Comparison of ENCODE assay signal across 14 cellular contexts in the genomic region with DNA sequence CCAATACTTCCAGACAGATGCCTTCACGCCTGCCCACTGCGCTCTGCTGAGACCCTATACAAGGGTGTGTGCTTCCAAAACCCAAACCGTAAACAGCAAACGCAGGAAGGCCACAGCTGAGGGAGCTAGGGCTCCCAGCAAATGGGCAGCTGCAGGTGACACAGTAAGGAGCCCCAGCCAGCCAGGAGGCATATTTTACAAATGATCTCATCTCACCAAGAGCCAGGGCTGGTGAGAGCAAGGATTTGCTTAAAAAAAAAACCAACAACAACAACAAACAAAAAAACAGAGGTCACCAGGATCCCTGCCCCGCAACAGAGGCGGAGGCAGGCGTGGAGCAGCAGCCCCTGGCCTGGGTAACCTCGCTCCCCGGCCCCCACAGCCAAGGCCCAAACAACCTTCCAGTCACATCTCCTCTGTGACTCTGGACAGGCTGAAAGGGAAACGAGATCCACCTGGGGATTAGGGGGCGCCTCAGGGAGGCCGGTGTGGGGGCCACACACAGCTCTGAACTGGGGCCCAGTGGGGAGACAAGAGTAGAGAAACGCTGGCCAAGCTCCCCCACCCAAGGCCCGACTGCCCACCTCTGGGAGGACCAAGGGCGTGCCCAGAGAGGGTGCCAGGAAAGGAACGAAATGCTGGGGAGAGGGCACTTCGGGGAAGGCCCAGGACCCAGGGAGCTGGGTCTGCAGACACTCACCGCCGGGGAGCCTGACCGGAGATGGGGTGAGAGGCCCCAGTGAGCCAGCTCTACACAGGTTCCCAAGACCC. TPM values are rescaled to one million over a fixed set of nuclear protein-coding genes. Genes with fewer than 3 reads are reported as not detected.
DNase-seq lines count a peak whose midpoint lies in the region; ATAC-seq, FAIRE-seq and TF ChIP-seq lines count a peak whose summit lies in the region.
"Had no signal": no experiment of that assay in that cellular context is flagged by ENCODE, and none has a peak within 500 bp of the region (broad histone marks: within the 10 kb centered on the region; RNA-seq: fewer than 3 reads in every experiment).

No MANE protein-coding gene starts in this region.

- peaks cover 80% of the 10 kb centered on the region for H3K79me2 ChIP-seq in K562 (ENCODE audit: control insufficient read depth, insufficient read depth, low read length)

- no peaks in the 10 kb centered on the region for H3K9me3 Mint-ChIP-seq in activated T-cell treated with anti-CD3 and anti-CD28 coated beads, Interleukin-2, amount 50 U/mL, for 24 hours
- H3K9me3 Mint-ChIP-seq in activated T-cell treated with anti-CD3 and anti-CD28 coated beads, Interleukin-2, amount 50 U/mL, for 72 hours = no peaks in the 10 kb centered on the region

- no peak for ATAC-seq in activated T-cell treated with anti-CD3 and anti-CD28 coated beads, Interleukin-2, amount 50 U/mL, for 72 hours (replicated peaks in 1 of 2)
- no peak for ATAC-seq in K562
- ATAC-seq in lower lobe of right lung = peak in 1 of 2 donors; percentile 14
- ATAC-seq in GM19463 (IDR thresholded peaks at IDR 0.05; ENCODE audit: unreplicated experiment) = no peak
- ATAC-seq: sciatic nerve had no signal

- H3K36me3 ChIP-seq in K562 (ENCODE audit: control insufficient read depth, insufficient read depth, low read length) (peaks cover 27% of the 10 kb centered on the region; the same call in 2 of the 3 replicates), lower lobe of right lung (peaks cover 3% of the 10 kb centered on the region), transverse colon (no peaks in the 10 kb centered on the region)

- 0 out of 2 replicates have a peak overlapping the region, but pooled peaks have one; percentile 10 for H3K4me2 ChIP-seq in K562 (ENCODE audit: insufficient read depth, low read length)

- 87% methylated on average over 17 of the region's 20 CpGs for WGBS in K562 (ENCODE audit: insufficient coverage, low coverage, missing lambda C conversion rate)
- 71 to 78% methylated on average over 6 to 20 of the region's 20 CpGs for WGBS in transverse colon (ENCODE audit: low coverage in 1 of 2), 2 donors

- no peak for TF ChIP-seq POLR2A in K562 (conservative IDR thresholded peaks at IDR 0.05)
- no peak for TF ChIP-seq POLR2A in transverse colon (IDR thresholded peaks at IDR 0.05)

- H2AFZ ChIP-seq in K562 (ENCODE audit: low read depth, low read length) = no peak overlapping the region

- DNase-seq in activated T-cell treated with anti-CD3 and anti-CD28 coated beads, Interleukin-2, amount 50 U/mL, for 24 hours = no peak
- DNase-seq in activated T-cell treated with anti-CD3 and anti-CD28 coated beads, Interleukin-2, amount 50 U/mL, for 72 hours = no peak
- no peak for DNase-seq in K562 (ENCODE audit: extremely low read depth in 1 of 4, low spot score in 3 of 4)
- DNase-seq in lower lobe of right lung = no peak
- DNase-seq in transverse colon = no peak
- DNase-seq in dedifferentiated amniotic fluid mesenchymal stem cell (ENCODE audit: extremely low spot score) = no peak
- DNase-seq in NK-92 (lab: John Stamatoyannopoulos, UW; ENCODE audit: unreplicated experiment) = no peak
- DNase-seq: immature natural killer cell, Karpas-422, NCI-H748 treated with DMSO at 0.1 percent for 48 hours had no signal

- in situ Hi-C loops in K562 (cut with MboI) = no loop called here
- in situ Hi-C loops in transverse colon (cut with MboI; ENCODE audit: low pct_ligation_motif_present in 1 of 4, low pct_unique_long_range_greater_than_20kb in 1 of 4, low sequenced_read_pairs in 3 of 4) = no loop called here

- H3K9me3 ChIP-seq in K562 (replicated peaks; ENCODE audit: control insufficient read depth, insufficient read depth, low read depth, low read length) = no peaks in the 10 kb centered on the region
- no peaks in the 10 kb centered on the region for H3K9me3 ChIP-seq in lower lobe of right lung
- no peaks in the 10 kb centered on the region for H3K9me3 ChIP-seq in transverse colon

- peak overlapping the region; percentile 47 for H3K27ac Mint-ChIP-seq in activated T-cell treated with anti-CD3 and anti-CD28 coated beads, Interleukin-2, amount 50 U/mL, for 24 hours
- no peak overlapping the region for H3K27ac Mint-ChIP-seq in activated T-cell treated with anti-CD3 and anti-CD28 coated beads, Interleukin-2, amount 50 U/mL, for 72 hours

- no TSS peak for BruUV-seq in K562 (replicated peaks; lab: Mats Ljungman, UMichigan)

- peaks cover 19% of the 10 kb centered on the region for H3K4me1 Mint-ChIP-seq in activated T-cell treated with anti-CD3 and anti-CD28 coated beads, Interleukin-2, amount 50 U/mL, for 24 hours (ENCODE audit: low read depth)
- H3K4me1 Mint-ChIP-seq in activated T-cell treated with anti-CD3 and anti-CD28 coated beads, Interleukin-2, amount 50 U/mL, for 72 hours (ENCODE audit: low read depth) = peaks cover 4% of the 10 kb centered on the region

- CTCF ChIA-PET in K562 (lab: Yijun Ruan, JAX; ENCODE audit: low intra/inter-chr PET ratio) = interaction anchor here (0.7 kb wide), 1 partner anchor 30 kb away, joined by 4 read pairs; no protein-coding TSS in a partner anchor

- POLR2A ChIA-PET in K562 (lab: Yijun Ruan, JAX) = interaction anchor here (0.8 kb wide), 1 partner anchor 15 kb away, joined by 3 read pairs; no protein-coding TSS in a partner anchor

- H3K27me3 Mint-ChIP-seq in activated T-cell treated with anti-CD3 and anti-CD28 coated beads, Interleukin-2, amount 50 U/mL, for 24 hours = no peaks in the 10 kb centered on the region
- no peaks in the 10 kb centered on the region for H3K27me3 Mint-ChIP-seq in activated T-cell treated with anti-CD3 and anti-CD28 coated beads, Interleukin-2, amount 50 U/mL, for 72 hours (ENCODE audit: low read depth)

- intact Hi-C loops in K562 (cut with micrococcal nuclease) = loop anchor here (10.0 kb wide), 1 partner anchor 127 kb away; the partner anchor contains the start of gene UBAC1
- intact Hi-C loops in lower lobe of right lung (cut with DNase I) = no loop called here
- intact Hi-C loops in transverse colon (cut with DNase I; ENCODE audit: low total_unique reads) = no loop called here

- no peak for TF ChIP-seq RAD21 in K562 (CRISPR knock-in tag; conservative IDR thresholded peaks at IDR 0.05 in 1 of 2, IDR thresholded peaks at IDR 0.05 in 1 of 2)

- no peak overlapping the region for H3K27ac ChIP-seq in K562 (ENCODE audit: extremely low read depth, low read depth, low read length)
- peak overlapping the region; percentile 67 for H3K27ac ChIP-seq in lower lobe of right lung
- peak overlapping the region; percentile 93 to 98 (median 96) for H3K27ac ChIP-seq in transverse colon

- H4K20me1 ChIP-seq in K562 (replicated peaks; ENCODE audit: control insufficient read depth, insufficient read depth, low read length) = peaks cover 28% of the 10 kb centered on the region; the same call in 1 of the 2 replicates

- FAIRE-seq in K562 (lab: Jason Lieb, UNC) = no peak
- FAIRE-seq: endometrium, TTC549 had no signal

- TF ChIP-seq EP300 in K562 (IDR thresholded peaks at IDR 0.05; ENCODE audit: low read length) (no peak), transverse colon (IDR thresholded peaks at IDR 0.05; ENCODE audit: low read depth) (no peak)

- H3K4me3 ChIP-seq in K562 (no peak overlapping the region), lower lobe of right lung (no peak overlapping the region), transverse colon (peak overlapping the region in 1 of 4 donors; percentile 16)

- peak overlapping the region in 1 of 2 experiments; percentile 98; a peak in 2 of 4 replicates for H3K9ac ChIP-seq in K562 (ENCODE audit: insufficient read depth in 1 of 2, low read depth in 2 of 2, low read length in 2 of 2)

- TF ChIP-seq CTCF in K562 (IDR thresholded peaks at IDR 0.05 in 2 of 3, conservative IDR thresholded peaks at IDR 0.05 in 1 of 3; ENCODE audit: insufficient read depth in 2 of 3, low read depth in 1 of 3, low read length in 3 of 3) = no peak
- TF ChIP-seq CTCF in lower lobe of right lung (IDR thresholded peaks at IDR 0.05) = no peak
- no peak for TF ChIP-seq CTCF in transverse colon (IDR thresholded peaks at IDR 0.05)

- H3K4me3 Mint-ChIP-seq in activated T-cell treated with anti-CD3 and anti-CD28 coated beads, Interleukin-2, amount 50 U/mL, for 24 hours = no peak overlapping the region
- H3K4me3 Mint-ChIP-seq in activated T-cell treated with anti-CD3 and anti-CD28 coated beads, Interleukin-2, amount 50 U/mL, for 72 hours = no peak overlapping the region

- H3K27me3 ChIP-seq in K562 (ENCODE audit: control insufficient read depth in 2 of 2, insufficient read depth in 2 of 2, low read length in 2 of 2) (no peaks in the 10 kb centered on the region), lower lobe of right lung (ENCODE audit: low read depth) (no peaks in the 10 kb centered on the region), transverse colon (no peaks in the 10 kb centered on the region)

- H3K36me3 Mint-ChIP-seq in activated T-cell treated with anti-CD3 and anti-CD28 coated beads, Interleukin-2, amount 50 U/mL, for 24 hours (ENCODE audit: low read depth) = peaks cover 2% of the 10 kb centered on the region
- no peaks in the 10 kb centered on the region for H3K36me3 Mint-ChIP-seq in activated T-cell treated with anti-CD3 and anti-CD28 coated beads, Interleukin-2, amount 50 U/mL, for 72 hours (ENCODE audit: insufficient read depth in 2 of 2)
- H3K36me3 Mint-ChIP-seq: immature natural killer cell had no signal

- H3K4me1 ChIP-seq in K562 (replicated peaks in 1 of 2; ENCODE audit: control insufficient read depth in 2 of 2, insufficient read depth in 2 of 2, low read length in 2 of 2) = peaks cover 20 to 81% of the 10 kb centered on the region in 2 experiments; a peak in 4 of 5 replicates
- H3K4me1 ChIP-seq in lower lobe of right lung = peaks cover 81% of the 10 kb centered on the region
- peaks cover 35 to 81% (median 69%) of the 10 kb centered on the region in 4 donors for H3K4me1 ChIP-seq in transverse colon

- no peaks in the 10 kb centered on the region for H3K9me1 ChIP-seq in K562 (ENCODE audit: control insufficient read depth, insufficient read depth, low read length)

RNA-seq across cellular contexts. Expression of gene NACC2, which starts 3.3 kb away (rescaled TPM):
- total RNA-seq in activated T-cell treated with anti-CD3 and anti-CD28 coated beads, Interleukin-2, amount 50 U/mL, for 72 hours = 10 to 100 TPM in 1 of 2 donors, 1 to 10 TPM in 1; 8.4 to 13.7 TPM
- total RNA-seq in K562 (2011; cell fraction: chromatin; rRNA removed; ENCODE audit: low replicate concordance) = 15.2 and 27.2 TPM in 2 replicates
- 17.0 and 18.7 TPM in 2 replicates for total RNA-seq in K562 (2011; cell fraction: nucleolus; rRNA removed)
- 10.7 and 13.6 TPM in 2 replicates for total RNA-seq in K562 (2011; cell fraction: nucleoplasm; rRNA removed)
- total RNA-seq in K562 (2014; rRNA removed) (16.6 and 21.1 TPM in 2 replicates), K562 (2014; rRNA removed; fragmentation: Illumina TruSeq; extraction: Trizol) (4.4 and 4.8 TPM in 2 replicates), K562 (2015; rRNA removed; fragmentation: Illumina TruSeq; extraction: Trizol) (9.9 and 10.1 TPM in 2 replicates), K562 (2021) (22.2 and 25.1 TPM in 2 replicates), lower lobe of right lung (27.0 TPM), transverse colon (10 to 100 TPM; 22.2 to 64.3 (median 26.5) TPM)
- polyA plus RNA-seq in K562 (2011; rRNA removed) (5.6 TPM in 2 replicates), K562 (2014; fragmentation: Illumina TruSeq; extraction: Trizol) (5.2 and 8.0 TPM in 2 replicates), K562 (2014; fragmentation: Nextera tagmentation; extraction: Ambion mirVana) (under 1 TPM; 0.70 to 0.73 TPM), K562 (2014; rRNA removed) (11.7 and 12.5 TPM in 2 replicates)
- polyA plus RNA-seq in K562 (2011; cell fraction: cytosol; rRNA removed) = 7.2 and 16.2 TPM in 2 replicates
- 14.6 and 26.1 TPM in 2 replicates for polyA plus RNA-seq in K562 (2011; cell fraction: nucleus; rRNA removed)
- 9.1 and 10.5 TPM in 2 replicates for polyA plus RNA-seq in K562 (2012)
- 5.4 and 11.8 TPM in 2 replicates for polyA minus RNA-seq in K562 (2011; rRNA and poly(A)+ RNA removed)
- 12.6 and 13.9 TPM in 2 replicates for polyA minus RNA-seq in K562 (2011; cell fraction: cytosol; rRNA and poly(A)+ RNA removed)
- polyA minus RNA-seq in K562 (2011; cell fraction: nucleus; rRNA and poly(A)+ RNA removed) = 5.9 and 6.5 TPM in 2 replicates

RNA-seq across cellular contexts. Expression of gene TMEM250, which starts 26.9 kb away (rescaled TPM):
- total RNA-seq in activated T-cell treated with anti-CD3 and anti-CD28 coated beads, Interleukin-2, amount 50 U/mL, for 72 hours = 10 to 100 TPM; 23.1 to 23.5 TPM
- total RNA-seq in K562 (2011; cell fraction: chromatin; rRNA removed; ENCODE audit: low replicate concordance) = 9.3 and 37.6 TPM in 2 replicates
- total RNA-seq in K562 (2011; cell fraction: nucleolus; rRNA removed) = 42.5 and 42.8 TPM in 2 replicates
- 19.5 and 20.3 TPM in 2 replicates for total RNA-seq in K562 (2011; cell fraction: nucleoplasm; rRNA removed)
- total RNA-seq in K562 (2014; rRNA removed) (44.6 and 51.3 TPM in 2 replicates), K562 (2014; rRNA removed; fragmentation: Illumina TruSeq; extraction: Trizol) (6.2 and 6.7 TPM in 2 replicates), K562 (2015; rRNA removed; fragmentation: Illumina TruSeq; extraction: Trizol) (21.6 and 23.3 TPM in 2 replicates), K562 (2021) (40.6 and 43.1 TPM in 2 replicates), lower lobe of right lung (31.2 TPM), transverse colon (100 to 1,000 TPM in 2 of 4 donors, 10 to 100 TPM in 2; 50.3 to 187 (median 86.6) TPM)
- polyA plus RNA-seq in K562 (2011; rRNA removed) (11.5 and 12.2 TPM in 2 replicates), K562 (2014; fragmentation: Illumina TruSeq; extraction: Trizol) (9.8 and 16.8 TPM in 2 replicates), K562 (2014; fragmentation: Nextera tagmentation; extraction: Ambion mirVana) (under 1 TPM; 0.32 to 0.64 TPM), K562 (2014; rRNA removed) (25.1 and 28.0 TPM in 2 replicates)
- 15.5 and 50.0 TPM in 2 replicates for polyA plus RNA-seq in K562 (2011; cell fraction: cytosol; rRNA removed)
- 27.4 and 47.1 TPM in 2 replicates for polyA plus RNA-seq in K562 (2011; cell fraction: nucleus; rRNA removed)
- polyA plus RNA-seq in K562 (2012) = 27.5 and 33.5 TPM in 2 replicates
- 4.9 and 9.2 TPM in 2 replicates for polyA minus RNA-seq in K562 (2011; rRNA and poly(A)+ RNA removed)
- polyA minus RNA-seq in K562 (2011; cell fraction: cytosol; rRNA and poly(A)+ RNA removed) = 18.4 and 21.8 TPM in 2 replicates
- 18.7 and 25.0 TPM in 2 replicates for polyA minus RNA-seq in K562 (2011; cell fraction: nucleus; rRNA and poly(A)+ RNA removed)
